In the genomic region with DNA sequence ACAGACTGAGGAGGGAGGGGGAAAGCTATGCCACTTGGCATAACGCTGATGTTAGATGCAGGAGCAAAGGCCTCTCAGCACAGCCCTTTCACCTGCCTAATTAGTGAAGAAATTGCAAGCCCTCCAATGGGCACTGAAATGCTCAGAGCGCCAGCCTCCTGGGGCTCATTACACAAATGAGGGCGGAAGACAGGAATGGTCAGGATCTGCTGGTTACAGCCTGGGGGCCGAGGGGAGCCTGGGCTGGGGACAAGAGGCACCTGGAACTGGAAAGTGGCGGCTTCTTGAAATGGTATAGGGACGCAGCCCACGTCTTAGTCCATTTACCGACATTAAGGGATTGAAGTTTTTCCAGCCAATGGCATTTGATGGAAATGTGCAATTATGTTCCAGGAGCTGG, we compare ENCODE assay signal across 24 cellular contexts. TPM values are rescaled to one million over a fixed set of nuclear protein-coding genes. Genes with fewer than 3 reads are reported as not detected.
"Had no signal": no experiment of that assay in that cellular context is flagged by ENCODE, and none has a peak within 500 bp of the region (broad histone marks: within the 10 kb centered on the region; RNA-seq: fewer than 3 reads in every experiment).

No MANE protein-coding gene starts in this region.

- H3K9me3 Mint-ChIP-seq: effector memory CD8-positive, alpha-beta T cell had no signal

- H3K27me3 Mint-ChIP-seq: activated CD4-positive, alpha-beta T cell treated with anti-CD3 and anti-CD28 coated beads for 36 hours; activated CD8-positive, alpha-beta memory T cell treated with anti-CD3 and anti-CD28 coated beads, Interleukin-2, amount 10 ng/mL, durations not matched to agents 7 days and 5 days; activated naive CD8-positive, alpha-beta T cell treated with anti-CD3 and anti-CD28 coated beads, Interleukin-2, amount 10 ng/mL, durations not matched to agents 7 days and 5 days; activated T-helper 17 cell treated with anti-CD3 and anti-CD28 coated beads, Interleukin-2, amount 50 U/mL, for 72 hours; effector memory CD8-positive, alpha-beta T cell; stimulated activated memory B cell treated with anti-CD40 and anti-IgM and Interleukin-4, amounts not matched to agents 10 μg/mL and 1 μg/mL and 100 μg/mL, for 72 hours had no signal

- ATAC-seq: activated CD4-positive, alpha-beta T cell treated with anti-CD3 and anti-CD28 coated beads for 36 hours; activated CD8-positive, alpha-beta memory T cell treated with anti-CD3 and anti-CD28 coated beads, Interleukin-2, amount 10 ng/mL, durations not matched to agents 7 days and 5 days; activated T-helper 17 cell treated with anti-CD3 and anti-CD28 coated beads, Interleukin-2, amount 50 U/mL, for 72 hours; body of pancreas; effector memory CD8-positive, alpha-beta T cell; left lobe of liver; stimulated activated memory B cell treated with anti-CD40 and anti-IgM and Interleukin-4, amounts not matched to agents 10 μg/mL and 1 μg/mL and 100 μg/mL, for 72 hours had no signal

- H3K27ac ChIP-seq: body of pancreas, foreskin keratinocyte, sigmoid colon, thoracic aorta, upper lobe of right lung had no signal

- H3K4me1 Mint-ChIP-seq: activated CD4-positive, alpha-beta memory T cell treated with anti-CD3 and anti-CD28 coated beads, Interleukin-2, amount 10 ng/mL, durations not matched to agents 7 days and 5 days; activated CD8-positive, alpha-beta memory T cell treated with anti-CD3 and anti-CD28 coated beads, Interleukin-2, amount 10 ng/mL, durations not matched to agents 7 days and 5 days; activated T-helper 17 cell treated with anti-CD3 and anti-CD28 coated beads, Interleukin-2, amount 50 U/mL, for 72 hours; stimulated activated memory B cell treated with anti-CD40 and anti-IgM and Interleukin-4, amounts not matched to agents 10 μg/mL and 1 μg/mL and 100 μg/mL, for 72 hours had no signal

- H3K4me3 Mint-ChIP-seq: activated CD4-positive, alpha-beta memory T cell treated with anti-CD3 and anti-CD28 coated beads, Interleukin-2, amount 10 ng/mL, durations not matched to agents 7 days and 5 days; activated CD4-positive, alpha-beta T cell treated with anti-CD3 and anti-CD28 coated beads for 36 hours; activated CD8-positive, alpha-beta memory T cell treated with anti-CD3 and anti-CD28 coated beads, Interleukin-2, amount 10 ng/mL, durations not matched to agents 7 days and 5 days; activated naive CD8-positive, alpha-beta T cell treated with anti-CD3 and anti-CD28 coated beads, Interleukin-2, amount 10 ng/mL, durations not matched to agents 7 days and 5 days; activated T-helper 17 cell treated with anti-CD3 and anti-CD28 coated beads, Interleukin-2, amount 50 U/mL, for 72 hours; effector memory CD8-positive, alpha-beta T cell; nephron; stimulated activated memory B cell treated with anti-CD40 and anti-IgM and Interleukin-4, amounts not matched to agents 10 μg/mL and 1 μg/mL and 100 μg/mL, for 72 hours had no signal

- DNase-seq: activated CD4-positive, alpha-beta memory T cell treated with anti-CD3 and anti-CD28 coated beads, Interleukin-2, amount 10 ng/mL, durations not matched to agents 7 days and 5 days; activated CD4-positive, alpha-beta T cell treated with anti-CD3 and anti-CD28 coated beads for 36 hours; activated CD8-positive, alpha-beta memory T cell treated with anti-CD3 and anti-CD28 coated beads, Interleukin-2, amount 10 ng/mL, durations not matched to agents 7 days and 5 days; activated naive CD4-positive, alpha-beta T cell; activated naive CD8-positive, alpha-beta T cell treated with anti-CD3 and anti-CD28 coated beads, Interleukin-2, amount 10 ng/mL, durations not matched to agents 7 days and 5 days; amygdala; body of pancreas; effector memory CD8-positive, alpha-beta T cell; hypothalamus; islet precursor cell; nucleus accumbens; sigmoid colon; stimulated activated CD4-positive, alpha-beta T cell treated with anti-CD3 and anti-CD28 coated beads, Interleukin-4, amount 100 ng/mL, for 4 hours; upper lobe of right lung had no signal

- H3K27ac Mint-ChIP-seq: activated CD4-positive, alpha-beta memory T cell treated with anti-CD3 and anti-CD28 coated beads, Interleukin-2, amount 10 ng/mL, durations not matched to agents 7 days and 5 days; activated CD4-positive, alpha-beta T cell treated with anti-CD3 and anti-CD28 coated beads for 36 hours; activated CD8-positive, alpha-beta memory T cell treated with anti-CD3 and anti-CD28 coated beads, Interleukin-2, amount 10 ng/mL, durations not matched to agents 7 days and 5 days; activated naive CD8-positive, alpha-beta T cell treated with anti-CD3 and anti-CD28 coated beads, Interleukin-2, amount 10 ng/mL, durations not matched to agents 7 days and 5 days; activated T-helper 17 cell treated with anti-CD3 and anti-CD28 coated beads, Interleukin-2, amount 50 U/mL, for 72 hours; effector memory CD8-positive, alpha-beta T cell; nephron; stimulated activated memory B cell treated with anti-CD40 and anti-IgM and Interleukin-4, amounts not matched to agents 10 μg/mL and 1 μg/mL and 100 μg/mL, for 72 hours had no signal

RNA-seq across cellular contexts. Expression of gene PLET1, which starts 50.2 kb away (rescaled TPM):
- total RNA-seq: activated CD4-positive, alpha-beta memory T cell treated with anti-CD3 and anti-CD28 coated beads, Interleukin-2, amount 10 ng/mL, durations not matched to agents 7 days and 5 days; activated CD4-positive, alpha-beta T cell treated with anti-CD3 and anti-CD28 coated beads for 36 hours; activated CD8-positive, alpha-beta memory T cell treated with anti-CD3 and anti-CD28 coated beads, Interleukin-2, amount 10 ng/mL, durations not matched to agents 7 days and 5 days; activated naive CD8-positive, alpha-beta T cell treated with anti-CD3 and anti-CD28 coated beads, Interleukin-2, amount 10 ng/mL, durations not matched to agents 7 days and 5 days; activated T-helper 17 cell treated with anti-CD3 and anti-CD28 coated beads, Interleukin-2, amount 50 U/mL, for 72 hours; body of pancreas; cardiac septum; dermis microvascular lymphatic vessel endothelial cell; foreskin keratinocyte; left lobe of liver; lung; sigmoid colon; T-helper 2 cell treated with Interferon-gamma antibody and Interleukin-4, amounts not matched to agents 100 ng/mL and 5 ng/mL, for 36 hours; thoracic aorta; upper lobe of right lung had no signal
